In the genomic region with DNA sequence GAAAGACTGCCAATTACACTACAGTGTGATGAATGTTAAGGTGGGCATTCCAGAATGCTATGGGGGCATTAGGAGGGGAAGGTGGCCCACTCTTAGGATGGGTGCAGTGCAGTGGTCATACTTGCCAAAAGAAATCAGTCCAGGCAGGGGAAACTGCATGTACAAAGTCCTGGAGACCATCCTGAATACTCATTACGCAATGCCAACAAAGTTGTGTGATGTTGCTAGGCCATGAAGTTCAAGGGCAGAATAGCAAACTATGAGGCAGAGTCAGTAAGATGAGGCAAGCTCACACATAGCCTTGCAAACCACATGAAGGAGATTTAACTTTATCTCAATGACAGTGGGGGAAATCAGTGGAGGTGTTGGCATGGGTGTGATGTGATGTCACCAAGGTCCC, we compare ENCODE assay signal across 20 cellular contexts. TPM values are rescaled to one million over a fixed set of nuclear protein-coding genes. Genes with fewer than 3 reads are reported as not detected.
DNase-seq lines count a peak whose midpoint lies in the region; ATAC-seq, FAIRE-seq and TF ChIP-seq lines count a peak whose summit lies in the region.
"Had no signal": no experiment of that assay in that cellular context is flagged by ENCODE, and none has a peak within 500 bp of the region (broad histone marks: within the 10 kb centered on the region; RNA-seq: fewer than 3 reads in every experiment).

No MANE protein-coding gene starts in this region.

- POLR2A ChIA-PET in A549 (lab: Yijun Ruan, JAX) (interaction anchor here (2.3 kb wide), 1 partner anchor 50 kb away, joined by 16 read pairs; a partner anchor contains a TSS), PC-9 (lab: Charles Lee; ENCODE audit: unreplicated experiment) (no interaction called here)

- H3K36me3 ChIP-seq in PC-9 (ENCODE audit: low read depth), result no peaks in the 10 kb centered on the region
- no peaks in the 10 kb centered on the region for H3K36me3 ChIP-seq in bronchial epithelial cell (ENCODE audit: control insufficient read depth, insufficient read depth, low read length)
- no peaks in the 10 kb centered on the region for H3K36me3 ChIP-seq in hepatocyte (replicated peaks; ENCODE audit: insufficient read depth, low read depth)
- H3K36me3 ChIP-seq: MG63 had no signal

- CTCF ChIA-PET in A549 (lab: Yijun Ruan, JAX) (interaction anchor here (0.9 to 14.1 kb wide), 13 partner anchors 8 to 150 kb away, joined by 3 to 140 read pairs (median 5); a partner anchor contains a TSS), PC-9 (lab: Charles Lee) (no interaction called here)

- peaks cover 6% of the 10 kb centered on the region; the same call in 1 of the 3 replicates for H3K9me3 ChIP-seq in A549
- no peaks in the 10 kb centered on the region for H3K9me3 ChIP-seq in PC-9 (ENCODE audit: insufficient read depth, low read depth)
- no peaks in the 10 kb centered on the region for H3K9me3 ChIP-seq in hepatocyte (ENCODE audit: low read depth)
- H3K9me3 ChIP-seq: MG63 had no signal

- intact Hi-C loops in PC-9 (cut with micrococcal nuclease; ENCODE audit: unreplicated experiment), result loop anchor here (5.0 kb wide), 1 partner anchor 246 kb away; no protein-coding TSS in a partner anchor

- H3K27me3 ChIP-seq in PC-9 (ENCODE audit: insufficient read depth, low read depth) (no peaks in the 10 kb centered on the region), bronchial epithelial cell (ENCODE audit: control insufficient read depth, insufficient read depth, low read length) (no peaks in the 10 kb centered on the region), hepatocyte (no peaks in the 10 kb centered on the region)
- H3K27me3 ChIP-seq: MG63 had no signal

- H3K4me1 ChIP-seq in A549, result peaks cover 77% of the 10 kb centered on the region
- H3K4me1 ChIP-seq in PC-9 (replicated peaks; ENCODE audit: insufficient read depth), result peaks cover 70% of the 10 kb centered on the region
- peaks cover 23% of the 10 kb centered on the region for H3K4me1 ChIP-seq in hepatocyte (ENCODE audit: insufficient read depth)

- H2AFZ ChIP-seq in PC-9 (no peak overlapping the region), hepatocyte (no peak overlapping the region)

- TF ChIP-seq CTCF in A549 (IDR thresholded peaks at IDR 0.05), result no peak
- TF ChIP-seq CTCF in PC-9 (conservative IDR thresholded peaks at IDR 0.05), result no peak
- TF ChIP-seq CTCF in bronchial epithelial cell (IDR thresholded peaks at IDR 0.05; ENCODE audit: insufficient read depth, low read length, severe bottlenecking), result no peak
- TF ChIP-seq CTCF in hepatocyte (IDR thresholded peaks at IDR 0.05; ENCODE audit: poor library complexity), result no peak

- no peak for TF ChIP-seq POLR2A in A549 (IDR thresholded peaks at IDR 0.05; ENCODE audit: low read length)

- DNase-seq in A549 (ENCODE audit: low read depth in 1 of 2, low spot score in 1 of 2) (no peak), PC-9 (no peak), bronchial epithelial cell (ENCODE audit: low read depth) (peak; percentile 30), hepatocyte (ENCODE audit: low spot score) (no peak), NCI-H82 treated with DMSO at 0.1 percent for 48 hours (lab: John Stamatoyannopoulos, UW; ENCODE audit: unreplicated experiment) (no peak), SW 1271 (lab: John Stamatoyannopoulos, UW) (no peak)
- DNase-seq: AML-193, DMS79, MG63, NCI-H1105 treated with DMSO at 0.1 percent for 48 hours, NCI-H1930, NCI-H2171 treated with DMSO at 0.1 percent for 48 hours, NCI-H774 had no signal

- H3K9me2 ChIP-seq in PC-9 (ENCODE audit: insufficient read depth) (no peaks in the 10 kb centered on the region), hepatocyte (replicated peaks; ENCODE audit: insufficient read depth) (no peaks in the 10 kb centered on the region)

- H3K27ac ChIP-seq in A549 (peak overlapping the region; percentile 89 to 90), PC-9 (peak overlapping the region; percentile 99), hepatocyte (peak overlapping the region; percentile 82)
- H3K27ac ChIP-seq: HL-60, KMS-11 had no signal

- H3K4me3 ChIP-seq in A549, result no peak overlapping the region
- peak overlapping the region; percentile 2; the same call in 1 of the 2 replicates for H3K4me3 ChIP-seq in PC-9
- no peak overlapping the region for H3K4me3 ChIP-seq in bronchial epithelial cell (ENCODE audit: low read depth, low read length)
- H3K4me3 ChIP-seq in hepatocyte, result no peak overlapping the region
- H3K4me3 ChIP-seq: GM12878, MG63 had no signal

- FAIRE-seq in A549 (lab: Jason Lieb, UNC) (no peak), bronchial epithelial cell (lab: Jason Lieb, UNC) (no peak)
- FAIRE-seq: GM12878, GM18507, RCC 7860 had no signal

- 100% methylated on average over 1 of the region's 1 CpG for WGBS in A549 (ENCODE audit: missing lambda C conversion rate)
- WGBS in hepatocyte (ENCODE audit: low lambda C conversion rate, missing lambda C conversion rate), result 90% methylated on average over 1 of the region's 1 CpG

- H3K4me2 ChIP-seq in A549, result peak overlapping the region; percentile 71
- H3K4me2 ChIP-seq in PC-9, result peak overlapping the region; percentile 57
- H3K4me2 ChIP-seq in hepatocyte, result no peak overlapping the region
- H3K4me2 ChIP-seq: KMS-11 had no signal

- BruUV-seq in PC-9 (replicated peaks; lab: Mats Ljungman, UMichigan), result no TSS peak

- ATAC-seq in A549, result no peak
- ATAC-seq in HG03159 (IDR thresholded peaks at IDR 0.05; ENCODE audit: unreplicated experiment), result no peak
- no peak for ATAC-seq in GM21367 (IDR thresholded peaks at IDR 0.05; ENCODE audit: unreplicated experiment)
- ATAC-seq: GM12878 had no signal

- H4K20me1 ChIP-seq in PC-9 (ENCODE audit: insufficient read depth) (no peaks in the 10 kb centered on the region), hepatocyte (ENCODE audit: insufficient read depth, poor library complexity, severe bottlenecking) (no peaks in the 10 kb centered on the region)

- TF ChIP-seq EP300 in A549 (IDR thresholded peaks at IDR 0.05), result no peak

- H3F3A ChIP-seq in PC-9 (ENCODE audit: insufficient read depth, low read depth), result peaks cover 41% of the 10 kb centered on the region

- no peaks in the 10 kb centered on the region for H3K79me2 ChIP-seq in PC-9 (ENCODE audit: low read depth)
- H3K79me2 ChIP-seq in hepatocyte, result no peaks in the 10 kb centered on the region

- TF ChIP-seq RAD21 in A549 (conservative IDR thresholded peaks at IDR 0.05 in 1 of 2, IDR thresholded peaks at IDR 0.05 in 1 of 2), result no peak

TF ChIP-seq in A549, 52 proteins besides CTCF, POLR2A, EP300 and RAD21 (continues in another document):
- TF ChIP-seq, protein P1, sequence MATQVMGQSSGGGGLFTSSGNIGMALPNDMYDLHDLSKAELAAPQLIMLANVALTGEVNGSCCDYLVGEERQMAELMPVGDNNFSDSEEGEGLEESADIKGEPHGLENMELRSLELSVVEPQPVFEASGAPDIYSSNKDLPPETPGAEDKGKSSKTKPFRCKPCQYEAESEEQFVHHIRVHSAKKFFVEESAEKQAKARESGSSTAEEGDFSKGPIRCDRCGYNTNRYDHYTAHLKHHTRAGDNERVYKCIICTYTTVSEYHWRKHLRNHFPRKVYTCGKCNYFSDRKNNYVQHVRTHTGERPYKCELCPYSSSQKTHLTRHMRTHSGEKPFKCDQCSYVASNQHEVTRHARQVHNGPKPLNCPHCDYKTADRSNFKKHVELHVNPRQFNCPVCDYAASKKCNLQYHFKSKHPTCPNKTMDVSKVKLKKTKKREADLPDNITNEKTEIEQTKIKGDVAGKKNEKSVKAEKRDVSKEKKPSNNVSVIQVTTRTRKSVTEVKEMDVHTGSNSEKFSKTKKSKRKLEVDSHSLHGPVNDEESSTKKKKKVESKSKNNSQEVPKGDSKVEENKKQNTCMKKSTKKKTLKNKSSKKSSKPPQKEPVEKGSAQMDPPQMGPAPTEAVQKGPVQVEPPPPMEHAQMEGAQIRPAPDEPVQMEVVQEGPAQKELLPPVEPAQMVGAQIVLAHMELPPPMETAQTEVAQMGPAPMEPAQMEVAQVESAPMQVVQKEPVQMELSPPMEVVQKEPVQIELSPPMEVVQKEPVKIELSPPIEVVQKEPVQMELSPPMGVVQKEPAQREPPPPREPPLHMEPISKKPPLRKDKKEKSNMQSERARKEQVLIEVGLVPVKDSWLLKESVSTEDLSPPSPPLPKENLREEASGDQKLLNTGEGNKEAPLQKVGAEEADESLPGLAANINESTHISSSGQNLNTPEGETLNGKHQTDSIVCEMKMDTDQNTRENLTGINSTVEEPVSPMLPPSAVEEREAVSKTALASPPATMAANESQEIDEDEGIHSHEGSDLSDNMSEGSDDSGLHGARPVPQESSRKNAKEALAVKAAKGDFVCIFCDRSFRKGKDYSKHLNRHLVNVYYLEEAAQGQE (IDR thresholded peaks at IDR 0.05), result no peak
- TF ChIP-seq JUNB (IDR thresholded peaks at IDR 0.05) (0 out of 2 replicates have a peak, but pooled peaks have one; percentile 12), GATA3 (IDR thresholded peaks at IDR 0.05; ENCODE audit: borderline replicate concordance) (no peak), CEBPB (IDR thresholded peaks at IDR 0.05) (peak; percentile 85 to 92), ZFP36 (IDR thresholded peaks at IDR 0.05; ENCODE audit: borderline replicate concordance, partially characterized antibody) (no peak), NFE2L2 (conservative IDR thresholded peaks at IDR 0.05; ENCODE audit: low read length) (no peak), RNF2 (IDR thresholded peaks at IDR 0.05; ENCODE audit: borderline replicate concordance, low read depth) (no peak), NPAS2 (CRISPR knock-in tag; IDR thresholded peaks at IDR 0.05; ENCODE audit: borderline replicate concordance) (no peak), ZSCAN20 (CRISPR knock-in tag; IDR thresholded peaks at IDR 0.05) (no peak)
- TF ChIP-seq, protein P2, sequence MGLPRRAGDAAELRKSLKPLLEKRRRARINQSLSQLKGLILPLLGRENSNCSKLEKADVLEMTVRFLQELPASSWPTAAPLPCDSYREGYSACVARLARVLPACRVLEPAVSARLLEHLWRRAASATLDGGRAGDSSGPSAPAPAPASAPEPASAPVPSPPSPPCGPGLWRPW (IDR thresholded peaks at IDR 0.05), result peak; percentile 40; the same call in 1 of the 2 replicates
- TF ChIP-seq, protein P3, sequence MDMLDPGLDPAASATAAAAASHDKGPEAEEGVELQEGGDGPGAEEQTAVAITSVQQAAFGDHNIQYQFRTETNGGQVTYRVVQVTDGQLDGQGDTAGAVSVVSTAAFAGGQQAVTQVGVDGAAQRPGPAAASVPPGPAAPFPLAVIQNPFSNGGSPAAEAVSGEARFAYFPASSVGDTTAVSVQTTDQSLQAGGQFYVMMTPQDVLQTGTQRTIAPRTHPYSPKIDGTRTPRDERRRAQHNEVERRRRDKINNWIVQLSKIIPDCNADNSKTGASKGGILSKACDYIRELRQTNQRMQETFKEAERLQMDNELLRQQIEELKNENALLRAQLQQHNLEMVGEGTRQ (IDR thresholded peaks at IDR 0.05), result no peak

RNA-seq across cellular contexts. Expression of a gene that starts 49.8 kb away (rescaled TPM):
- 73.0 and 83.9 TPM in 2 replicates for polyA plus RNA-seq in A549 (2011; rRNA removed)
- polyA plus RNA-seq in A549 (2012; cell fraction: cytosol; rRNA removed), result 22.5 and 28.4 TPM in 2 replicates
- polyA plus RNA-seq in A549 (2012; cell fraction: nucleus; rRNA removed), result 25.8 and 35.9 TPM in 2 replicates
- 29.1 to 36.0 TPM (median 32.8 TPM) in 3 replicates for polyA plus RNA-seq in A549 (2017; fragmentation: RNase III; extraction: RNeasy Plus Mini Kit Qiagen cat#74134 plus additional on column Dnase treatment)
- 112 and 123 TPM in 2 replicates for polyA minus RNA-seq in A549 (2011; rRNA and poly(A)+ RNA removed)
- total RNA-seq in PC-9 (2021), result 16.7 and 17.9 TPM in 2 replicates
- 8.2 and 11.5 TPM in 2 replicates for total RNA-seq in bronchial epithelial cell
- 12.8 and 13.7 TPM in 2 replicates for total RNA-seq in hepatocyte
- 18.8 and 24.1 TPM in 2 replicates for polyA plus RNA-seq in hepatocyte
